In the genomic region with DNA sequence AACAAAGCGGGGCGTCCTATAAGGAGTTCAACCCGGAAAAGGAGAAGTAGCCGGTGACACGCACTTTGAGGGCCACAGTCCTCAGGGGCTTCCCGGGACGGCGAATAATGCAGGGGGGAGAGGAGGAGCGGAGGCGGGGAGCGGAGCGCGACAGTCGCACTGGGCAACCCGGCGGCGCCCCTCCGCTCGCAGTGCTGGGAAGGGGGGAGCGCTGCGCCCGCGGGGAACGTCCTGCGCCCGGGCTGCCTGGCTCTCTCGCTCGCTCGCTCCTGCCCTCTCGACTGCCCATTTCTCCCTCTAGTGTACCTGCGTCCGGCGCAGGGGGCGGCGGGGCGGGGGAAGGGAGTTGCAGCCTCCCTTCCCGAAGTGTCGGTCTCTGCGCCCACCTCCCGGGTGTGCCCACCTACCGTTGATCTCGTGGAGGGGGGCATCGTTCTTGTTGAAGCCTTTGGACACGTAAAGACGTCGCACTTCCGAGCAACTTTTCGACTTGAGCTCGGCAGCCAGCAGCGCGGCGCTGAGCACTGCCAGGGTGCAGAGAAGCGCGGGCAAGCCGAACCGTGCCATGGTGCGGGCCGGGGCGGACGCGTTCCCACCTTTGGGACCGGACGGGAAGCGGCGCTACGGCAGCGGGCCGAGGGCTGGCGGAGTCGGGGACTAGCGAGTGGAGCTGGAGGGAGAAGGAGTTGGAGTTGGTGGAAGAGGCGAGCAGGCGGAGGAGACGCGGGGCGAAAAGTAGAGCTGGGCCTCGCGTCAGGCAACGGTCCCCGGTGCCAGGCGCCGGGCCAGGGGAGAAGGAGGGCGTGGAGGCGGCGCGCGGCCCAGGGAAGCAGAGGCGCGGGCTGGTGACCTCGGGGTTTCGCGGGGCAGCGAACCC, we compare ENCODE assay signal across 8 cellular contexts. TPM values are rescaled to one million over a fixed set of nuclear protein-coding genes. Genes with fewer than 3 reads are reported as not detected.
DNase-seq lines count a peak whose midpoint lies in the region; ATAC-seq and TF ChIP-seq lines count a peak whose summit lies in the region.

No MANE protein-coding gene starts in this region.

- peak overlapping the region; percentile 67 for H2BK15ac ChIP-seq in neuronal stem cell (ENCODE audit: low read length)

- H3K27ac ChIP-seq in fibroblast of lung (ENCODE audit: insufficient read depth, low read length) (no peak overlapping the region), neuronal stem cell (replicated peaks; ENCODE audit: low read length) (no peak overlapping the region)

- no peaks in the 10 kb centered on the region for H3K4me1 Mint-ChIP-seq in natural killer cell

- H3K27me3 ChIP-seq in fibroblast of lung (ENCODE audit: control insufficient read depth, insufficient read depth, low read length) = peaks cover 3% of the 10 kb centered on the region
- no peaks in the 10 kb centered on the region for H3K27me3 ChIP-seq in neuronal stem cell (ENCODE audit: control insufficient read depth in 3 of 3, insufficient read depth in 3 of 3, low read depth in 1 of 3, low read length in 3 of 3)

- no peak overlapping the region for H2AFZ ChIP-seq in fibroblast of lung (ENCODE audit: low read length)
- peak overlapping the region; percentile 83 for H2AFZ ChIP-seq in neuronal stem cell (ENCODE audit: low read length)

- no CpG with 5 or more reads among the region's 93 CpGs for WGBS in neuronal stem cell (ENCODE audit: extremely low coverage in 2 of 2, insufficient read length in 2 of 2, insufficient replicate concordance in 1 of 2), 2 donors

- no peaks in the 10 kb centered on the region for H3K9me3 Mint-ChIP-seq in natural killer cell

- no peak overlapping the region for H4K91ac ChIP-seq in neuronal stem cell (ENCODE audit: low read depth, low read length, poor library complexity)

- peak overlapping the region; percentile 93 for H3K23ac ChIP-seq in neuronal stem cell (ENCODE audit: low read depth, low read length, poor library complexity)

- H3K36me3 ChIP-seq in fibroblast of lung (ENCODE audit: control insufficient read depth, insufficient read depth, low read length) (no peaks in the 10 kb centered on the region), neuronal stem cell (replicated peaks in 1 of 2; ENCODE audit: control insufficient read depth in 2 of 2, insufficient read depth in 2 of 2, low read length in 2 of 2) (peaks cover 0 to 6% of the 10 kb centered on the region in 2 donors)

- H3K4me2 ChIP-seq in fibroblast of lung (ENCODE audit: extremely low read depth, insufficient read depth, low read length) (peak overlapping the region; percentile 59), neuronal stem cell (ENCODE audit: insufficient read depth, low read length, poor library complexity, severe bottlenecking) (peak overlapping the region; percentile 65)

- H3K9ac ChIP-seq in fibroblast of lung (ENCODE audit: insufficient read depth, low read length) (no peak overlapping the region), neuronal stem cell (ENCODE audit: low read depth, low read length, poor library complexity) (peak overlapping the region; percentile 84)

- no peak overlapping the region for H2BK12ac ChIP-seq in neuronal stem cell (ENCODE audit: low read length)

- H3K79me2 ChIP-seq in fibroblast of lung (ENCODE audit: control insufficient read depth, insufficient read depth, low read length) = no peaks in the 10 kb centered on the region

- no peaks in the 10 kb centered on the region for H3K36me3 Mint-ChIP-seq in natural killer cell

- peak overlapping the region; percentile 21 to 63 (median 38) for H3K4me3 ChIP-seq in fibroblast of lung (replicated peaks in 1 of 4; ENCODE audit: control extremely low read depth in 1 of 4, insufficient read depth in 1 of 4, low read depth in 3 of 4, low read length in 4 of 4)
- H3K4me3 ChIP-seq in neuronal stem cell (ENCODE audit: low read length in 2 of 2) = peak overlapping the region; percentile 72 to 87

- H3K4me1 ChIP-seq in fibroblast of lung (ENCODE audit: control insufficient read depth, extremely low read depth, insufficient read depth, low read length) = no peaks in the 10 kb centered on the region
- H3K4me1 ChIP-seq in neuronal stem cell (ENCODE audit: control insufficient read depth in 2 of 2, insufficient read depth in 1 of 2, low read depth in 1 of 2, low read length in 2 of 2) = peaks cover 9 to 11% of the 10 kb centered on the region in 2 donors

- peak; percentile 25 for DNase-seq in OCI-M1 (lab: John Stamatoyannopoulos, UW)
- peak; percentile 14 to 28 for DNase-seq in fibroblast of lung (ENCODE audit: low read depth in 2 of 2)
- no peak for DNase-seq in neuronal stem cell (ENCODE audit: low spot score)
- DNase-seq in natural killer cell = no peak
- DNase-seq in NCI-H2107 treated with DMSO at 0.1 percent for 48 hours (lab: John Stamatoyannopoulos, UW; ENCODE audit: unreplicated experiment) = no peak
- no peak for DNase-seq in stimulated activated naive CD4-positive, alpha-beta T cell treated with Interleukin-2 at 50 U/mL for 16 hours (lab: John Stamatoyannopoulos, UW)

- H4K20me1 ChIP-seq in fibroblast of lung (ENCODE audit: control insufficient read depth, extremely low read depth, insufficient read depth, low read length) = no peaks in the 10 kb centered on the region

- H2AK5ac ChIP-seq in neuronal stem cell (ENCODE audit: low read depth, low read length) = no peak overlapping the region

- no peak overlapping the region for H3K27ac Mint-ChIP-seq in natural killer cell

- intact Hi-C loops in natural killer cell (cut with micrococcal nuclease) = no loop called here

- no peak overlapping the region for H2BK5ac ChIP-seq in neuronal stem cell (ENCODE audit: low read length)

- no peak for TF ChIP-seq CTCF in fibroblast of lung (conservative IDR thresholded peaks at IDR 0.05 in 1 of 2, IDR thresholded peaks at IDR 0.05 in 1 of 2; ENCODE audit: low read depth in 1 of 2, low read length in 2 of 2)
- no peak for TF ChIP-seq CTCF in natural killer cell (IDR thresholded peaks at IDR 0.05)

- H3K4ac ChIP-seq in neuronal stem cell (ENCODE audit: low read length) = no peak overlapping the region

- peak overlapping the region; percentile 91 for H3K18ac ChIP-seq in neuronal stem cell (ENCODE audit: low read length)

- no peak overlapping the region for H3K4me3 Mint-ChIP-seq in natural killer cell

- H2BK120ac ChIP-seq in neuronal stem cell (ENCODE audit: low read depth, low read length) = no peak overlapping the region

- H3K27me3 Mint-ChIP-seq in natural killer cell (ENCODE audit: low read depth in 2 of 2) = peaks cover 20 to 52% of the 10 kb centered on the region in 2 donors

- no peak overlapping the region for H4K8ac ChIP-seq in neuronal stem cell (ENCODE audit: low read depth, low read length)

- no peaks in the 10 kb centered on the region for H3K79me1 ChIP-seq in neuronal stem cell (ENCODE audit: low read depth, low read length)

- H3K9me3 ChIP-seq in fibroblast of lung (ENCODE audit: control insufficient read depth, insufficient read depth, low read depth, low read length) (no peaks in the 10 kb centered on the region), neuronal stem cell (replicated peaks in 1 of 2; ENCODE audit: control insufficient read depth in 2 of 2, insufficient read depth in 1 of 2, low read depth in 1 of 2, low read length in 2 of 2) (no peaks in the 10 kb centered on the region)

- ATAC-seq in GM19463 (IDR thresholded peaks at IDR 0.05; ENCODE audit: unreplicated experiment) (peak; percentile 38), natural killer cell (no peak), GM21447 (IDR thresholded peaks at IDR 0.05; ENCODE audit: unreplicated experiment) (no peak)

- H3K14ac ChIP-seq in neuronal stem cell (ENCODE audit: low read length) = no peak overlapping the region

RNA-seq across cellular contexts. Expression of a gene that starts 0.7 kb away (rescaled TPM):
- total RNA-seq in fibroblast of lung (1.5 and 2.8 TPM in 2 replicates), natural killer cell (under 1 TPM in 1 of 3 donors, not detected in 2; 0.08 TPM)
- polyA plus RNA-seq in fibroblast of lung = 1.0 and 3.4 TPM in 2 replicates
- polyA plus RNA-seq in fibroblast of lung (2012) = 1.4 and 4.5 TPM in 2 replicates
- polyA minus RNA-seq in fibroblast of lung (ENCODE audit: low replicate concordance) = 1.0 and 3.5 TPM in 2 replicates
- 6.8 TPM for polyA plus RNA-seq in neuronal stem cell (2013, experiment 1 of 2)
- polyA plus RNA-seq in neuronal stem cell (2013, experiment 2 of 2) = 7.3 TPM

Comparison
In these comparisons a context has a peak if more than half of its experiments do, and no peak if none do; other contexts are left out.
1. DNase-seq: peak in OCI-M1 (single experiment) and fibroblast of lung (2 of 2); none in neuronal stem cell (single experiment), natural killer cell (single experiment), NCI-H2107 treated with DMSO at 0.1 percent for 48 hours (single experiment) and stimulated activated naive CD4-positive, alpha-beta T cell treated with Interleukin-2 at 50 U/mL for 16 hours (single experiment).